ENCODE assay signal across 11 cellular contexts in the genomic region with DNA sequence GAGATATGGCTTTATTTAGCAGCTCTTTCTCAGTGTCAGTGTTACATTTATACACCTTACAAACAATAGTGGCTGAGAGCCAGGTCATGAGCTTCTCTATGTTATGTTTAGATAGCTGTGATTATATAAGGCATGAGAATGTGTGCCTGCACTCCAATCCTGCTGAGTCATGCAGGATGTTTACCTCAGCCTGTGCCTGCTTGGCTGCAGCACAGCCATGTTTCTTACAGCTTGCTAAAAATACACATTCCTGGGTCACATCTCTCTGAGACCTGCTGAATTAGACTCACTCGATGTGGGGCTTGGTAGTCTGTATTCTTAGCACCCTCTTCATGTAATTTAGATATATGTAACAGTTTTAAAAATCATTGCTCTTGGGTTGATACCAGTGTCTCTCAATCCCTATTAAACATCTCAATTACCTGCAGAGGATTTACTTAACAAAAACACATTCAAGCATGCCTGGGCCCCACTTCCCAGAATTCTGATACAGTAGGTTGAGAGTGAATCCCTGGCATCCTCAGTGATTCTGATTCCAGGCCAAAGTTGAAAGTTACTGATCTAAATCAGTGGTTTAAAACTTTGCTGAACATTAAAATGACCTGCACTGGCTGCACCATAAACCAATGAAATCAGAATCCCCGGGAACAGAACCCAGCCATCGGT.
A peak's percentile ranks its signal among the peaks of the same experiment; 100 is the strongest.
DNase-seq lines count a peak whose midpoint lies in the region; ATAC-seq and TF ChIP-seq lines count a peak whose summit lies in the region.
"Had no signal": no experiment of that assay in that cellular context is flagged by ENCODE, and none has a peak within 500 bp of the region (broad histone marks: within the 10 kb centered on the region; RNA-seq: fewer than 3 reads in every experiment).

No MANE protein-coding gene starts in this region.

- H3K9ac ChIP-seq in skeletal muscle satellite cell (ENCODE audit: low read depth, low read length) = peak overlapping the region; percentile 58

- no peak for TF ChIP-seq CTCF in Caco-2 (IDR thresholded peaks at IDR 0.05; ENCODE audit: insufficient read depth in 1 of 2, low read depth in 1 of 2, low read length in 1 of 2, severe bottlenecking in 1 of 2, unreplicated experiment in 1 of 2)

- no peaks in the 10 kb centered on the region for H3K36me3 Mint-ChIP-seq in Caco-2 (ENCODE audit: insufficient read depth, unreplicated experiment)
- H3K36me3 Mint-ChIP-seq: naive B cell; stimulated activated effector memory CD8-positive, alpha-beta T cell treated with anti-CD3 and anti-CD28 coated beads, Interleukin-12 subunit alpha, Interleukin-12 subunit beta, amount 100 ng/mL, for 72 hours had no signal

- H3K27me3 ChIP-seq in SJCRH30 (no peaks in the 10 kb centered on the region), skeletal muscle satellite cell (ENCODE audit: control insufficient read depth, insufficient read depth, low read length) (no peaks in the 10 kb centered on the region), Caco-2 (replicated peaks; ENCODE audit: control insufficient read depth, insufficient read depth, low read length) (no peaks in the 10 kb centered on the region)

- CTCF ChIA-PET in Caco-2 (lab: Charles Lee) = no interaction called here

- no peak overlapping the region for H3K4me3 Mint-ChIP-seq in Caco-2 (ENCODE audit: unreplicated experiment)
- H3K4me3 Mint-ChIP-seq: naive B cell; stimulated activated effector memory CD8-positive, alpha-beta T cell treated with anti-CD3 and anti-CD28 coated beads, Interleukin-12 subunit alpha, Interleukin-12 subunit beta, amount 100 ng/mL, for 72 hours had no signal

- no peak overlapping the region for H3K27ac Mint-ChIP-seq in Caco-2 (ENCODE audit: unreplicated experiment)
- H3K27ac Mint-ChIP-seq: naive B cell; stimulated activated effector memory CD8-positive, alpha-beta T cell treated with anti-CD3 and anti-CD28 coated beads, Interleukin-12 subunit alpha, Interleukin-12 subunit beta, amount 100 ng/mL, for 72 hours had no signal

- BruUV-seq in Caco-2 (replicated peaks; lab: Mats Ljungman, UMichigan) = no TSS peak

- no peaks in the 10 kb centered on the region for H3K27me3 Mint-ChIP-seq in Caco-2 (ENCODE audit: insufficient read depth, unreplicated experiment)

- intact Hi-C loops in Caco-2 (cut with micrococcal nuclease; ENCODE audit: unreplicated experiment) = no loop called here

- peak overlapping the region; percentile 36 for H3K4me2 ChIP-seq in skeletal muscle satellite cell (ENCODE audit: low read length)

- peak; percentile 29 for DNase-seq in HPDE6-E6E7 (ENCODE audit: extremely low spot score)
- peak; percentile 54 to 63 for DNase-seq in SJCRH30
- peak; percentile 67 for DNase-seq in glomerular visceral epithelial cell (ENCODE audit: extremely low spot score)
- DNase-seq in Caco-2 = no peak
- DNase-seq in iPS-NIHi7 (ENCODE audit: extremely low spot score) = no peak
- no peak for DNase-seq in putamen (ENCODE audit: low spot score)
- DNase-seq: amniotic stem cell, naive B cell had no signal

- no peak for ATAC-seq in HG03159 (IDR thresholded peaks at IDR 0.05; ENCODE audit: unreplicated experiment)
- ATAC-seq: stimulated activated effector memory CD8-positive, alpha-beta T cell treated with anti-CD3 and anti-CD28 coated beads, Interleukin-12 subunit alpha, Interleukin-12 subunit beta, amount 100 ng/mL, for 72 hours had no signal

- POLR2A ChIA-PET in Caco-2 (lab: Charles Lee) = no interaction called here

- H3K36me3 ChIP-seq in SJCRH30 = no peaks in the 10 kb centered on the region
- no peaks in the 10 kb centered on the region for H3K36me3 ChIP-seq in skeletal muscle satellite cell (ENCODE audit: insufficient read depth, low read length)
- no peaks in the 10 kb centered on the region for H3K36me3 ChIP-seq in Caco-2 (ENCODE audit: control insufficient read depth, insufficient read depth, low read length)

- peaks cover 6% of the 10 kb centered on the region for H3K9me3 ChIP-seq in SJCRH30 (replicated peaks)
- H3K9me3 ChIP-seq in skeletal muscle satellite cell (replicated peaks; ENCODE audit: low read length) = no peaks in the 10 kb centered on the region
- H3K9me3 ChIP-seq in Caco-2 = no peaks in the 10 kb centered on the region

- H3K9me3 Mint-ChIP-seq in Caco-2 (ENCODE audit: unreplicated experiment) = no peaks in the 10 kb centered on the region
- H3K9me3 Mint-ChIP-seq: stimulated activated effector memory CD8-positive, alpha-beta T cell treated with anti-CD3 and anti-CD28 coated beads, Interleukin-12 subunit alpha, Interleukin-12 subunit beta, amount 100 ng/mL, for 72 hours had no signal

- H3K4me3 ChIP-seq in SJCRH30 (no peak overlapping the region), skeletal muscle satellite cell (ENCODE audit: low read length) (peak overlapping the region; percentile 36), Caco-2 (ENCODE audit: low read depth, low read length) (no peak overlapping the region)

- no peaks in the 10 kb centered on the region for H3K4me1 Mint-ChIP-seq in Caco-2 (ENCODE audit: low read depth, unreplicated experiment)
- H3K4me1 Mint-ChIP-seq: naive B cell; stimulated activated effector memory CD8-positive, alpha-beta T cell treated with anti-CD3 and anti-CD28 coated beads, Interleukin-12 subunit alpha, Interleukin-12 subunit beta, amount 100 ng/mL, for 72 hours had no signal

- H3K4me1 ChIP-seq in SJCRH30 (peaks cover 31% of the 10 kb centered on the region), skeletal muscle satellite cell (ENCODE audit: control insufficient read depth, insufficient read depth, low read length) (peaks cover 64% of the 10 kb centered on the region), Caco-2 (no peaks in the 10 kb centered on the region)

- H3K27ac ChIP-seq in SJCRH30 = peak overlapping the region; percentile 60

Comparison
In these comparisons a context has a peak if more than half of its experiments do, and no peak if none do; other contexts are left out.
1. DNase-seq: peak in HPDE6-E6E7 (single experiment), SJCRH30 (2 of 2) and glomerular visceral epithelial cell (single experiment); none in Caco-2 (0 of 2), iPS-NIHi7 (single experiment) and putamen (single experiment).